Comparison of ENCODE assay signal across 8 cellular contexts in genomic region chr5:132389453-132390286, GRCh38. TPM values are rescaled to one million over a fixed set of nuclear protein-coding genes. Genes with fewer than 3 reads are reported as not detected.
DNase-seq lines count a peak whose midpoint lies in the region; ATAC-seq and TF ChIP-seq lines count a peak whose summit lies in the region.

No MANE protein-coding gene starts in this region.

- ATAC-seq in GM18511 (IDR thresholded peaks at IDR 0.05; ENCODE audit: unreplicated experiment) (no peak), GM18868 (IDR thresholded peaks at IDR 0.05; ENCODE audit: unreplicated experiment) (no peak), GM18517 (IDR thresholded peaks at IDR 0.05; ENCODE audit: unreplicated experiment) (no peak)
- no peak for ATAC-seq in natural killer cell treated with Interleukin-12 subunit alpha and Interleukin-12 subunit beta and Interleukin-15 and Interleukin-18, amount 100 ng/mL, for 72 hours

- POLR2A ChIA-PET in CD8-positive, alpha-beta memory T cell (lab: Charles Lee), result interaction anchor here (0.7 to 1.2 kb wide), 4 partner anchors 18 to 111 kb away, joined by 3 to 5 read pairs (median 4); partner anchors contain the start of gene IRF1

- no peak for TF ChIP-seq POLR2A in NB4 (IDR thresholded peaks at IDR 0.05; ENCODE audit: extremely low read depth, insufficient read length)

- no peak overlapping the region for H3K9ac ChIP-seq in parathyroid adenoma

- H3K27ac ChIP-seq in CD8-positive, alpha-beta memory T cell (ENCODE audit: low read depth, low read length), result no peak overlapping the region
- peak overlapping the region; percentile 45 for H3K27ac ChIP-seq in parathyroid adenoma

- H3K4me1 Mint-ChIP-seq in CD8-positive, alpha-beta memory T cell, result peaks cover 21 to 58% (median 40%) of the 10 kb centered on the region in 3 donors
- H3K4me1 Mint-ChIP-seq in dendritic cell treated with granulocyte-macrophage colony-stimulating factor and Interleukin-4, amounts not matched to agents 40 ng/mL and 50 ng/mL, for 4 days (ENCODE audit: low read depth), result peaks cover 53% of the 10 kb centered on the region
- H3K4me1 Mint-ChIP-seq in natural killer cell treated with Interleukin-12 subunit alpha and Interleukin-12 subunit beta and Interleukin-15 and Interleukin-18, amount 100 ng/mL, for 72 hours (ENCODE audit: low read depth in 2 of 2), result peaks cover 33 to 41% of the 10 kb centered on the region in 2 donors

- peaks cover 14% of the 10 kb centered on the region for H3K79me2 ChIP-seq in parathyroid adenoma

- peaks cover 41% of the 10 kb centered on the region for H3K4me1 ChIP-seq in CD8-positive, alpha-beta memory T cell (ENCODE audit: insufficient read depth, low read length)
- peaks cover 20% of the 10 kb centered on the region for H3K4me1 ChIP-seq in parathyroid adenoma

- H3K36me3 ChIP-seq in CD8-positive, alpha-beta memory T cell (ENCODE audit: insufficient read depth, low read length), result no peaks in the 10 kb centered on the region
- H3K36me3 ChIP-seq in parathyroid adenoma (ENCODE audit: control insufficient read depth, insufficient read depth, low read length), result no peaks in the 10 kb centered on the region

- no peak overlapping the region for H3K4me2 ChIP-seq in parathyroid adenoma (ENCODE audit: low read length)

- H3K27me3 Mint-ChIP-seq in CD8-positive, alpha-beta memory T cell, result no peaks in the 10 kb centered on the region
- H3K27me3 Mint-ChIP-seq in dendritic cell treated with granulocyte-macrophage colony-stimulating factor and Interleukin-4, amounts not matched to agents 40 ng/mL and 50 ng/mL, for 4 days, result no peaks in the 10 kb centered on the region
- H3K27me3 Mint-ChIP-seq in natural killer cell treated with Interleukin-12 subunit alpha and Interleukin-12 subunit beta and Interleukin-15 and Interleukin-18, amount 100 ng/mL, for 72 hours, result no peaks in the 10 kb centered on the region

- intact Hi-C loops in dendritic cell treated with granulocyte-macrophage colony-stimulating factor and Interleukin-4, amounts not matched to agents 40 ng/mL and 50 ng/mL, for 4 days (cut with micrococcal nuclease), result loop anchor here (5.0 kb wide), 2 partner anchors 323 to 493 kb away; no protein-coding TSS in a partner anchor

- H3K27ac Mint-ChIP-seq in CD8-positive, alpha-beta memory T cell, result peak overlapping the region in 6 of 8 donors; percentile 29 to 78 (median 59)
- peak overlapping the region; percentile 88 for H3K27ac Mint-ChIP-seq in dendritic cell treated with granulocyte-macrophage colony-stimulating factor and Interleukin-4, amounts not matched to agents 40 ng/mL and 50 ng/mL, for 4 days
- peak overlapping the region in 1 of 2 donors; percentile 55 for H3K27ac Mint-ChIP-seq in natural killer cell treated with Interleukin-12 subunit alpha and Interleukin-12 subunit beta and Interleukin-15 and Interleukin-18, amount 100 ng/mL, for 72 hours

- peak in 1 of 5 donors; percentile 43 for DNase-seq in CD8-positive, alpha-beta memory T cell
- peak; percentile 62 for DNase-seq in NB4 (ENCODE audit: low read depth)
- no peak for DNase-seq in natural killer cell treated with Interleukin-12 subunit alpha and Interleukin-12 subunit beta and Interleukin-15 and Interleukin-18, amount 100 ng/mL, for 72 hours (ENCODE audit: low spot score)

- peaks cover 0 to 26% (median 9%) of the 10 kb centered on the region in 3 donors for H3K36me3 Mint-ChIP-seq in CD8-positive, alpha-beta memory T cell
- H3K36me3 Mint-ChIP-seq in dendritic cell treated with granulocyte-macrophage colony-stimulating factor and Interleukin-4, amounts not matched to agents 40 ng/mL and 50 ng/mL, for 4 days (ENCODE audit: low read depth), result peaks cover 44% of the 10 kb centered on the region
- H3K36me3 Mint-ChIP-seq in natural killer cell treated with Interleukin-12 subunit alpha and Interleukin-12 subunit beta and Interleukin-15 and Interleukin-18, amount 100 ng/mL, for 72 hours, result no peaks in the 10 kb centered on the region

- H2AFZ ChIP-seq in parathyroid adenoma, result no peak overlapping the region

- H3K4me3 Mint-ChIP-seq in CD8-positive, alpha-beta memory T cell, result no peak overlapping the region
- H3K4me3 Mint-ChIP-seq in dendritic cell treated with granulocyte-macrophage colony-stimulating factor and Interleukin-4, amounts not matched to agents 40 ng/mL and 50 ng/mL, for 4 days, result no peak overlapping the region
- no peak overlapping the region for H3K4me3 Mint-ChIP-seq in natural killer cell treated with Interleukin-12 subunit alpha and Interleukin-12 subunit beta and Interleukin-15 and Interleukin-18, amount 100 ng/mL, for 72 hours

- H3K27me3 ChIP-seq in CD8-positive, alpha-beta memory T cell (ENCODE audit: insufficient read depth, low read length, poor library complexity, severe bottlenecking), result no peaks in the 10 kb centered on the region
- no peaks in the 10 kb centered on the region for H3K27me3 ChIP-seq in parathyroid adenoma (ENCODE audit: control insufficient read depth, insufficient read depth, low read length)

- TF ChIP-seq CTCF in NB4 (IDR thresholded peaks at IDR 0.05; ENCODE audit: low read depth, low read length) (no peak), parathyroid adenoma (IDR thresholded peaks at IDR 0.05) (no peak)

- H3K4me3 ChIP-seq in CD8-positive, alpha-beta memory T cell (ENCODE audit: low read length), result no peak overlapping the region
- H3K4me3 ChIP-seq in NB4 (ENCODE audit: low read depth, low read length), result no peak overlapping the region
- no peak overlapping the region for H3K4me3 ChIP-seq in parathyroid adenoma (ENCODE audit: low read depth, low read length)

- H3K9me3 Mint-ChIP-seq in CD8-positive, alpha-beta memory T cell, result no peaks in the 10 kb centered on the region
- no peaks in the 10 kb centered on the region for H3K9me3 Mint-ChIP-seq in dendritic cell treated with granulocyte-macrophage colony-stimulating factor and Interleukin-4, amounts not matched to agents 40 ng/mL and 50 ng/mL, for 4 days
- no peaks in the 10 kb centered on the region for H3K9me3 Mint-ChIP-seq in natural killer cell treated with Interleukin-12 subunit alpha and Interleukin-12 subunit beta and Interleukin-15 and Interleukin-18, amount 100 ng/mL, for 72 hours

- no peaks in the 10 kb centered on the region for H3K9me3 ChIP-seq in CD8-positive, alpha-beta memory T cell (ENCODE audit: low read length)
- no peaks in the 10 kb centered on the region for H3K9me3 ChIP-seq in parathyroid adenoma (ENCODE audit: control insufficient read depth, low read length)

- CTCF ChIA-PET in CD8-positive, alpha-beta memory T cell (lab: Charles Lee), result interaction anchor here (1.0 to 15.9 kb wide), 5 partner anchors 21 to 186 kb away, joined by 3 to 299 read pairs (median 3); partner anchors contain the start of gene IRF1

RNA-seq across cellular contexts. Expression of gene SLC22A5, which starts 20.2 kb away (rescaled TPM):
- total RNA-seq in CD8-positive, alpha-beta memory T cell, result 1 to 10 TPM; 5.2 to 5.9 TPM
- 2.5 TPM for polyA plus RNA-seq in CD8-positive, alpha-beta memory T cell
- 1 to 10 TPM; 3.5 to 6.4 TPM for total RNA-seq in natural killer cell treated with Interleukin-12 subunit alpha and Interleukin-12 subunit beta and Interleukin-15 and Interleukin-18, amount 100 ng/mL, for 72 hours
